Comparison of ENCODE assay signal across 8 cellular contexts in genomic region chr5:52787600-52788504, GRCh38. TPM values are rescaled to one million over a fixed set of nuclear protein-coding genes. Genes with fewer than 3 reads are reported as not detected.
DNase-seq lines count a peak whose midpoint lies in the region; ATAC-seq and TF ChIP-seq lines count a peak whose summit lies in the region.

Gene ITGA1, plus strand, starts transcription at chr5:52787916. Its CDS starts 438 bp downstream, at chr5:52788354.
Gene PELO, plus strand, starts transcription at chr5:52787916. Its CDS starts 12,479 bp downstream, at chr5:52800395.

- peak; percentile 37 for TF ChIP-seq CTCF in RWPE1 (conservative IDR thresholded peaks at IDR 0.05; ENCODE audit: low read depth)
- TF ChIP-seq CTCF in ovary (IDR thresholded peaks at IDR 0.05) = peak in 2 of 3 donors; percentile 34 to 43
- TF ChIP-seq CTCF in vagina (IDR thresholded peaks at IDR 0.05) = peak in 1 of 3 experiments; percentile 9

- intact Hi-C loops in CD4-positive, alpha-beta memory T cell (cut with micrococcal nuclease) = loop anchor here (1.0 to 5.0 kb wide), 6 partner anchors 11 to 307 kb away; no protein-coding TSS in a partner anchor
- intact Hi-C loops in head of caudate nucleus (cut with DNase I) = loop anchor here (5.0 kb wide), 1 partner anchor 129 kb away; no protein-coding TSS in a partner anchor
- intact Hi-C loops in ovary (cut with DNase I) = loop anchor here in 1 of 4 donors (2.0 kb wide), 1 partner anchor 127 kb away; no protein-coding TSS in a partner anchor
- intact Hi-C loops in vagina (cut with DNase I) = loop anchor here (5.0 kb wide), 1 partner anchor 129 kb away; no protein-coding TSS in a partner anchor

- peak within 1 kb of the TSS; percentile 55 to 65 for H3K4me3 ChIP-seq in CD4-positive, alpha-beta memory T cell (ENCODE audit: low read length in 2 of 2)
- H3K4me3 ChIP-seq in ovary (peak within 1 kb of the TSS; percentile 60), vagina (peak within 1 kb of the TSS; percentile 60 to 67)

- H3K4me1 Mint-ChIP-seq in CD4-positive, alpha-beta memory T cell = peaks cover 17 to 36% (median 29%) of the 10 kb centered on the region in 4 donors
- H3K4me1 Mint-ChIP-seq in activated naive CD8-positive, alpha-beta T cell treated with anti-CD3 and anti-CD28 coated beads for 36 hours = peaks cover 45% of the 10 kb centered on the region

- no peak for TF ChIP-seq EP300 in ovary (IDR thresholded peaks at IDR 0.05)

- peaks cover 2% of the 10 kb centered on the region in 2 donors for H3K27me3 Mint-ChIP-seq in CD4-positive, alpha-beta memory T cell
- H3K27me3 Mint-ChIP-seq in activated naive CD8-positive, alpha-beta T cell treated with anti-CD3 and anti-CD28 coated beads for 36 hours = no peaks in the 10 kb centered on the region

- 0 to 1% (median 0%) methylated on average over 59 to 61 of the region's 61 CpGs for WGBS in ovary, 3 donors

- no peaks in the 10 kb centered on the region for H3K27me3 ChIP-seq in CD4-positive, alpha-beta memory T cell (ENCODE audit: insufficient read depth, low read length)
- no peaks in the 10 kb centered on the region for H3K27me3 ChIP-seq in ovary
- H3K27me3 ChIP-seq in vagina = no peaks in the 10 kb centered on the region

- POLR2A ChIA-PET in CD4-positive, alpha-beta memory T cell (lab: Charles Lee; ENCODE audit: partially characterized antibody) = interaction anchor here (0.9 to 3.6 kb wide), 6 partner anchors 11 to 95 kb away, joined by 3 to 27 read pairs (median 8); no protein-coding TSS in a partner anchor
- POLR2A ChIA-PET in RWPE1 (lab: Yijun Ruan, JAX; ENCODE audit: low non-redundant PET) = interaction anchor here (0.7 kb wide), 1 partner anchor 20 kb away, joined by 3 read pairs; no protein-coding TSS in a partner anchor

- H3K36me3 ChIP-seq in CD4-positive, alpha-beta memory T cell (ENCODE audit: insufficient read depth, low read length) = no peaks in the 10 kb centered on the region
- H3K36me3 ChIP-seq in ovary (no peaks in the 10 kb centered on the region), vagina (no peaks in the 10 kb centered on the region)

- CTCF ChIA-PET in CD4-positive, alpha-beta memory T cell (lab: Charles Lee; ENCODE audit: partially characterized antibody) = interaction anchor here (0.7 to 2.4 kb wide), 14 partner anchors 9 to 130 kb away, joined by 3 to 35 read pairs (median 6); no protein-coding TSS in a partner anchor
- CTCF ChIA-PET in RWPE1 (lab: Yijun Ruan, JAX) = interaction anchor here (0.6 to 1.7 kb wide), 8 partner anchors 8 to 1089 kb away, joined by 3 to 7 read pairs (median 4); no protein-coding TSS in a partner anchor

- H3K27ac Mint-ChIP-seq in CD4-positive, alpha-beta memory T cell = peak within 1 kb of the TSS; percentile 42 to 89 (median 59)
- H3K27ac Mint-ChIP-seq in activated naive CD8-positive, alpha-beta T cell treated with anti-CD3 and anti-CD28 coated beads for 36 hours = peak within 1 kb of the TSS; percentile 88

- ATAC-seq in GM19324 (IDR thresholded peaks at IDR 0.05; ENCODE audit: low FRiP score, unreplicated experiment) (peak; percentile 91), HG03378 (IDR thresholded peaks at IDR 0.05; ENCODE audit: unreplicated experiment) (peak; percentile 74)

- peak; percentile 49 to 64 (median 53) for DNase-seq in CD4-positive, alpha-beta memory T cell
- DNase-seq in RWPE1 (ENCODE audit: low spot score) = peak; percentile 88
- DNase-seq in activated naive CD8-positive, alpha-beta T cell treated with anti-CD3 and anti-CD28 coated beads for 36 hours = peak; percentile 72
- DNase-seq in head of caudate nucleus = peak in 41 of 42 donors; percentile 20 to 79 (median 50)
- DNase-seq in ovary = peak; percentile 68 to 82 (median 76)
- peak in 1 of 2 donors; percentile 92 for DNase-seq in vagina (ENCODE audit: extremely low spot score in 2 of 2)

- H3K36me3 Mint-ChIP-seq in CD4-positive, alpha-beta memory T cell = peaks cover 0 to 2% of the 10 kb centered on the region in 2 donors
- H3K36me3 Mint-ChIP-seq in activated naive CD8-positive, alpha-beta T cell treated with anti-CD3 and anti-CD28 coated beads for 36 hours = peaks cover 20% of the 10 kb centered on the region

- H3K4me1 ChIP-seq in CD4-positive, alpha-beta memory T cell (ENCODE audit: insufficient read depth, low read length) = peaks cover 15% of the 10 kb centered on the region
- H3K4me1 ChIP-seq in ovary (ENCODE audit: insufficient read depth) (no peaks in the 10 kb centered on the region), vagina (peaks cover 11% of the 10 kb centered on the region)

- H3K9me3 ChIP-seq in CD4-positive, alpha-beta memory T cell (ENCODE audit: control insufficient read depth in 1 of 2, low read length in 2 of 2) = no peaks in the 10 kb centered on the region
- no peaks in the 10 kb centered on the region for H3K9me3 ChIP-seq in ovary
- no peaks in the 10 kb centered on the region for H3K9me3 ChIP-seq in vagina

- peak within 1 kb of the TSS; percentile 89 to 95 (median 92) for H3K4me3 Mint-ChIP-seq in CD4-positive, alpha-beta memory T cell
- peak within 1 kb of the TSS; percentile 89 for H3K4me3 Mint-ChIP-seq in activated naive CD8-positive, alpha-beta T cell treated with anti-CD3 and anti-CD28 coated beads for 36 hours

- TF ChIP-seq POLR2A in ovary (IDR thresholded peaks at IDR 0.05) (peak; percentile 30), vagina (IDR thresholded peaks at IDR 0.05) (peak in 1 of 2 donors; percentile 29)

- peak within 1 kb of the TSS; percentile 60 for H3K27ac ChIP-seq in CD4-positive, alpha-beta memory T cell (ENCODE audit: low read depth, low read length)
- H3K27ac ChIP-seq in RWPE1 (peak within 1 kb of the TSS; percentile 84), ovary (peak within 1 kb of the TSS; percentile 79 to 88), vagina (peak within 1 kb of the TSS; percentile 89)

- H3K9me3 Mint-ChIP-seq in CD4-positive, alpha-beta memory T cell = no peaks in the 10 kb centered on the region
- H3K9me3 Mint-ChIP-seq in activated naive CD8-positive, alpha-beta T cell treated with anti-CD3 and anti-CD28 coated beads for 36 hours = no peaks in the 10 kb centered on the region

RNA-seq across cellular contexts. Expression of gene ITGA1, which starts in this region (rescaled TPM):
- 1 to 10 TPM; 4.2 to 5.8 TPM for total RNA-seq in CD4-positive, alpha-beta memory T cell
- 1 to 10 TPM; 1.9 to 5.5 TPM for polyA plus RNA-seq in CD4-positive, alpha-beta memory T cell
- total RNA-seq in activated naive CD8-positive, alpha-beta T cell treated with anti-CD3 and anti-CD28 coated beads for 36 hours = 1 to 10 TPM; 6.9 to 9.9 TPM
- total RNA-seq in ovary (10 to 100 TPM; 10.4 to 17.1 (median 14.7) TPM), vagina (42.7 TPM)
- polyA plus RNA-seq in ovary = 10 to 100 TPM in 1 of 2 donors, 1 to 10 TPM in 1; 4.9 to 41.2 TPM

RNA-seq across cellular contexts. Expression of gene PELO, which starts in this region (rescaled TPM):
- 10 to 100 TPM; 11.9 to 12.4 TPM for total RNA-seq in CD4-positive, alpha-beta memory T cell
- polyA plus RNA-seq in CD4-positive, alpha-beta memory T cell = 1 to 10 TPM; 5.7 to 8.3 TPM
- total RNA-seq in activated naive CD8-positive, alpha-beta T cell treated with anti-CD3 and anti-CD28 coated beads for 36 hours = 10 to 100 TPM; 24.8 TPM
- total RNA-seq in ovary (10 to 100 TPM in 6 of 7 donors, 1 to 10 TPM in 1; 7.9 to 19.0 (median 11.8) TPM), vagina (11.8 TPM)
- polyA plus RNA-seq in ovary = 10 to 100 TPM in 1 of 2 donors, 1 to 10 TPM in 1; 6.3 to 18.4 TPM
